Comparison of ENCODE assay signal across 14 cellular contexts in the genomic region with DNA sequence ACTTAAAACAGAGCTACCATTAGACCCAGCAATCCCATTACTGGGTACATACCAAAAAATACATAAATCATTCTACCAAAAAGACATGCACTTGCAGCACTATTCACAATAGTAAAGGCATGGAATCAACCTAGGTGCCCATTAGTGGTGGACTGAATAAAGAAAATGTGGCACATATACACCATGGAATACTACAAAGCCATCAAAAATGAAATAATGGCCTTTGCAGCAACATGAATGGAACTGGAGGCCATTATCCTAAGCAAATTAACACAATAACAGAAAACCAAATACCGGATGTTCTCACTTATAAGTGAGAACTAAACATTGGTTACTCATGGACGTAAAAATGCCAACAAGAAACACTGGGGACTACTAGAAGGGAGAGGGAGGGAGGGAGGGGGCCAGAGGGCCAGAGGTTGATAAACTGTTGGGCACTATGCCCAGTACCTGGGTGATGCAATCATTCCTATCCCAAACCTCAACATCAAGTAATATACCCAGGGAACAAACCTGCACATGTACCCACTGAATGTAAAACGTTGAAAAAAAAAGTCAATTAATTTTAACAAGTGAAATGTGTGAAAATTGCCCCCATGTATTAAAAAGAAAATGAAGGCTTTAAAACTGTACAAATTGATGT. TPM values are rescaled to one million over a fixed set of nuclear protein-coding genes. Genes with fewer than 3 reads are reported as not detected.
DNase-seq lines count a peak whose midpoint lies in the region; ATAC-seq and TF ChIP-seq lines count a peak whose summit lies in the region.
"Had no signal": no experiment of that assay in that cellular context is flagged by ENCODE, and none has a peak within 500 bp of the region (broad histone marks: within the 10 kb centered on the region; RNA-seq: fewer than 3 reads in every experiment).

No MANE protein-coding gene starts in this region.

- CTCF ChIA-PET in MCF 10A (lab: Yijun Ruan, JAX) (interaction anchor here (0.8 kb wide), 1 partner anchor 9 kb away, joined by 3 read pairs; no protein-coding TSS in a partner anchor), mammary epithelial cell (lab: Charles Lee; ENCODE audit: low non-redundant PET) (no interaction called here)

- H3K27ac ChIP-seq in breast epithelium = no peak overlapping the region
- no peak overlapping the region for H3K27ac ChIP-seq in mammary epithelial cell (ENCODE audit: insufficient read depth, low read depth, low read length)

- POLR2A ChIA-PET in MCF 10A (lab: Yijun Ruan, JAX) = no interaction called here

- H3K27me3 Mint-ChIP-seq in MCF 10A (ENCODE audit: insufficient read depth, unreplicated experiment) = no peaks in the 10 kb centered on the region
- H3K27me3 Mint-ChIP-seq: CD4-positive, alpha-beta T cell had no signal

- DNase-seq in MCF 10A (ENCODE audit: unreplicated experiment) (peak; percentile 46), breast epithelium (ENCODE audit: low spot score in 2 of 2) (no peak), LoVo (ENCODE audit: low spot score) (peak; percentile 18), mammary epithelial cell (peak; percentile 27), renal cortical epithelial cell (ENCODE audit: low read depth) (peak; percentile 61), NCI-H1417 treated with DMSO at 0.1 percent for 48 hours (lab: John Stamatoyannopoulos, UW) (no peak)
- DNase-seq in stimulated activated CD4-positive, alpha-beta T cell treated with anti-CD3 and anti-CD28 coated beads, Interleukin-4, amount 100 ng/mL, for 24 hours = no peak
- DNase-seq: CD4-positive, alpha-beta T cell; Kasumi-1; MV-4-11; NCI-H1436 treated with DMSO at 0.1 percent for 48 hours; NCI-H2107; NCI-H82 had no signal

- no peak overlapping the region for H3K4me3 Mint-ChIP-seq in MCF 10A (ENCODE audit: unreplicated experiment)
- H3K4me3 Mint-ChIP-seq: CD4-positive, alpha-beta T cell had no signal

- WGBS in mammary epithelial cell (ENCODE audit: low coverage, missing lambda C conversion rate) = 97% methylated on average over 3 of the region's 3 CpGs

- H3K4me1 ChIP-seq in breast epithelium (no peaks in the 10 kb centered on the region), mammary epithelial cell (ENCODE audit: insufficient read depth, low read length) (peaks cover 18% of the 10 kb centered on the region)

- no peak overlapping the region for H2AFZ ChIP-seq in mammary epithelial cell (ENCODE audit: low read depth, low read length)

- no peaks in the 10 kb centered on the region for H3K4me1 Mint-ChIP-seq in MCF 10A (ENCODE audit: insufficient read depth, unreplicated experiment)

- no peaks in the 10 kb centered on the region for H3K79me2 ChIP-seq in mammary epithelial cell (ENCODE audit: insufficient read depth, low read length)

- no peak for TF ChIP-seq POLR2A in breast epithelium (IDR thresholded peaks at IDR 0.05)

- no peaks in the 10 kb centered on the region for H3K27me3 ChIP-seq in breast epithelium
- H3K27me3 ChIP-seq in mammary epithelial cell (ENCODE audit: insufficient read depth, low read length) = no peaks in the 10 kb centered on the region

- H3K4me3 ChIP-seq in breast epithelium (no peak overlapping the region), mammary epithelial cell (replicated peaks in 1 of 3; ENCODE audit: insufficient read depth in 1 of 3, low read depth in 2 of 3, low read length in 3 of 3) (no peak overlapping the region)

- intact Hi-C loops in MCF 10A (cut with micrococcal nuclease) = no loop called here
- intact Hi-C loops in breast epithelium (cut with DNase I; ENCODE audit: low total_unique reads) = no loop called here
- intact Hi-C loops in mammary epithelial cell (cut with micrococcal nuclease) = no loop called here

- BruUV-seq in MCF 10A (replicated peaks; lab: Mats Ljungman, UMichigan) = no TSS peak
- BruUV-seq in mammary epithelial cell (replicated peaks; lab: Mats Ljungman, UMichigan) = no TSS peak

- H3K9me3 ChIP-seq in breast epithelium = no peaks in the 10 kb centered on the region
- H3K9me3 ChIP-seq in mammary epithelial cell (replicated peaks; ENCODE audit: insufficient read depth, low read length) = no peaks in the 10 kb centered on the region

- no peaks in the 10 kb centered on the region for H3K36me3 Mint-ChIP-seq in MCF 10A (ENCODE audit: insufficient read depth, unreplicated experiment)

- H3K4me2 ChIP-seq in mammary epithelial cell (ENCODE audit: insufficient read depth, low read depth, low read length) = no peak overlapping the region

- in situ Hi-C loops in mammary epithelial cell (cut with MboI; ENCODE audit: low sequenced_read_pairs in 2 of 2) = no loop called here

- no peaks in the 10 kb centered on the region for H3K9me3 Mint-ChIP-seq in MCF 10A (ENCODE audit: unreplicated experiment)
- H3K9me3 Mint-ChIP-seq: CD4-positive, alpha-beta T cell had no signal

- H3K27ac Mint-ChIP-seq in MCF 10A (ENCODE audit: low read depth, unreplicated experiment) = no peak overlapping the region
- H3K27ac Mint-ChIP-seq: CD4-positive, alpha-beta T cell had no signal

- no peaks in the 10 kb centered on the region for H4K20me1 ChIP-seq in mammary epithelial cell (ENCODE audit: insufficient read depth, low read length)

- H3K9ac ChIP-seq in mammary epithelial cell (ENCODE audit: insufficient read depth, low read length) = no peak overlapping the region

- dilution Hi-C loops in mammary epithelial cell (cut with HindIII; ENCODE audit: low sequenced_read_pairs) = no loop called here

- no peaks in the 10 kb centered on the region for H3K36me3 ChIP-seq in breast epithelium
- H3K36me3 ChIP-seq in mammary epithelial cell (ENCODE audit: insufficient read depth, low read length) = no peaks in the 10 kb centered on the region

- TF ChIP-seq CTCF in MCF 10A (IDR thresholded peaks at IDR 0.05; ENCODE audit: unreplicated experiment) = no peak
- no peak for TF ChIP-seq CTCF in breast epithelium (IDR thresholded peaks at IDR 0.05)
- TF ChIP-seq CTCF in mammary epithelial cell (conservative IDR thresholded peaks at IDR 0.05 in 1 of 2, IDR thresholded peaks at IDR 0.05 in 1 of 2; ENCODE audit: extremely low read depth in 1 of 2, insufficient read depth in 1 of 2, low read depth in 1 of 2, low read length in 2 of 2) = no peak

- ATAC-seq in GM19324 (IDR thresholded peaks at IDR 0.05; ENCODE audit: low FRiP score, unreplicated experiment) = no peak

RNA-seq across cellular contexts. Expression of gene GPR150, which starts 24.5 kb away (rescaled TPM):
- total RNA-seq in MCF 10A (2022) (not detected in 2 replicates), breast epithelium (1 to 10 TPM in 1 of 3 donors, under 1 TPM in 1, not detected in 1; 0.33 to 1.4 TPM), mammary epithelial cell (under 1 TPM in 1 of 2 donors, not detected in 1; 0.50 TPM), renal cortical epithelial cell (0.69 TPM in 1 of 2 replicates, not detected in the other)
- 0.07 TPM for polyA plus RNA-seq in mammary epithelial cell
- not detected for polyA minus RNA-seq in mammary epithelial cell

RNA-seq across cellular contexts. Expression of gene ARSK, which starts 40.5 kb away (rescaled TPM):
- total RNA-seq in MCF 10A (2022) (3.6 and 5.4 TPM in 2 replicates), breast epithelium (10 to 100 TPM in 2 of 3 donors, 1 to 10 TPM in 1; 9.5 to 11.4 (median 10.1) TPM), mammary epithelial cell (10 to 100 TPM in 1 of 2 donors, 1 to 10 TPM in 1; 7.6 to 11.2 TPM), renal cortical epithelial cell (9.0 and 11.7 TPM in 2 replicates)
- polyA plus RNA-seq in mammary epithelial cell = 8.0 TPM
- 12.0 TPM for polyA minus RNA-seq in mammary epithelial cell

RNA-seq across cellular contexts. Expression of gene SKIC3, which starts 40.6 kb away (rescaled TPM):
- total RNA-seq in MCF 10A (2022) = 97.2 and 105 TPM in 2 replicates
- total RNA-seq in breast epithelium = 100 to 1,000 TPM in 2 of 3 donors, 10 to 100 TPM in 1; 78.6 to 119 (median 104) TPM
- total RNA-seq in mammary epithelial cell = 100 to 1,000 TPM in 1 of 2 donors, 10 to 100 TPM in 1; 83.8 to 123 TPM
- 31.4 TPM for polyA plus RNA-seq in mammary epithelial cell
- 87.9 TPM for polyA minus RNA-seq in mammary epithelial cell
- 99.8 and 118 TPM in 2 replicates for total RNA-seq in renal cortical epithelial cell

RNA-seq across cellular contexts. Expression of gene RFESD, which starts 51.2 kb away (rescaled TPM):
- total RNA-seq in MCF 10A (2022) = 4.2 and 5.9 TPM in 2 replicates
- total RNA-seq in breast epithelium = 1 to 10 TPM; 1.6 to 4.3 (median 3.4) TPM
- 1 to 10 TPM; 2.1 to 3.0 TPM for total RNA-seq in mammary epithelial cell
- polyA plus RNA-seq in mammary epithelial cell = 2.0 TPM
- 0.98 TPM for polyA minus RNA-seq in mammary epithelial cell
- total RNA-seq in renal cortical epithelial cell = 1.2 and 2.4 TPM in 2 replicates

Comparison
In these comparisons a context has a peak if more than half of its experiments do, and no peak if none do; other contexts are left out.
1. DNase-seq: peak in MCF 10A (single experiment), LoVo (single experiment), mammary epithelial cell (single experiment) and renal cortical epithelial cell (single experiment); none in breast epithelium (0 of 2), NCI-H1417 treated with DMSO at 0.1 percent for 48 hours (single experiment) and stimulated activated CD4-positive, alpha-beta T cell treated with anti-CD3 and anti-CD28 coated beads, Interleukin-4, amount 100 ng/mL, for 24 hours (single experiment).